8 cellular contexts compared by ENCODE assay signal in the genomic region with DNA sequence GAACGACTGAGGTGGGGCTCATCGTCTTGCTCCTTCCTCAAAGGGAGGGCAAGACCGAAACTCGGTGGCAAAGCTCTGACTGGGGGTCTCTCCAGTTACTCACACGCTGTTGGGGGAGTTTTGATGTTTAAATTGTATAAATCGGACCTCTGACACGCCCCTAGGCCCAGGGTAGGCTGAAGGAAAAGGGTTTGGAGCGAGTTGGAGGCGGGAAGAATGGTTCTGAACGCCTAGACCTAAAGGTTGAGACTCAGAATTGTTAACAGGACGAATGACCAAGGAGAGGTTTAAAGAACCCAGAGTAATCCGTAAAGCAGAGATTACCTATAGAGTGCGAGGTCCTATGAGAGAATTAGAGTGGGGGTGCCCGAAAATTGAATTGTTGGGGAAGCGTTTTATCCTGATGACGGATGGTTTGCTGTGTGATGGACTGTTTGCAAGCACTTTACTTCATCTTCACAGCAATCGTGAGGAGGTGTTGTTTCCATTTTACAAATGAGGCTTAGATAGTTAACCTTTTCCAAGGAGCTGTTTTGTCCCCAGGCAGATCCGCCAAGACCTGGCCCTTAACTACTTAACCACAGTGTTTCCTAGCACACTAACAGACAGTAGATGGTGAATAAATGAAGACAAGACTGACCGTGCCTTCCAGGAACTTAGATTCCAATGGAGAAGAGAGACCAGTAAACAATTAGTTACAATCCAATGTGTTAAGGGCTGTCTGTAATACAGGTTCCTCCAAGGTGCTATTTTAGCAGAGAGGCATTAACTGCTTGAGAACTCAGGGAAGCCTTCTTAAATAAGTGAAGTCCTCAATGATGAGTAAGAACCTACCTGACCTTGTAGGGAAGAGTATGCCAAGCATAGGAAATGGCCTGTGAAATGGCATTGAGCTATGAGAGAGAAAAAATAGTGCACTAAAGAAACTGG. TPM values are rescaled to one million over a fixed set of nuclear protein-coding genes. Genes with fewer than 3 reads are reported as not detected.
DNase-seq lines count a peak whose midpoint lies in the region; ATAC-seq and TF ChIP-seq lines count a peak whose summit lies in the region.

No MANE protein-coding gene starts in this region.

- H3K4me3 ChIP-seq in GM08714 (ENCODE audit: low read length) (peak overlapping the region; percentile 90), epithelial cell of proximal tubule (ENCODE audit: low read depth, low read length) (peak overlapping the region; percentile 84), neutrophil (ENCODE audit: low read depth in 1 of 2, low read length in 1 of 2) (peak overlapping the region; percentile 68 to 92)

- no peaks in the 10 kb centered on the region for H3K9me3 ChIP-seq in neutrophil

- peak overlapping the region; percentile 88 for H3K27ac ChIP-seq in neutrophil

- peak; percentile 23 for DNase-seq in RKO (ENCODE audit: low spot score)
- peak; percentile 64 for DNase-seq in epithelial cell of proximal tubule (ENCODE audit: low read depth)
- no peak for DNase-seq in cerebellar nuclear complex (lab: John Stamatoyannopoulos, UW)
- no peak for DNase-seq in H4 (ENCODE audit: low spot score)
- no peak for DNase-seq in activated CD8-positive, alpha-beta memory T cell treated with anti-CD3 and anti-CD28 coated beads, Interleukin-2, amount 50 U/mL, for 48 hours

- H3K27me3 ChIP-seq in neutrophil, result no peaks in the 10 kb centered on the region

- H3K36me3 ChIP-seq in neutrophil, result no peaks in the 10 kb centered on the region

- H3K4me1 ChIP-seq in neutrophil (ENCODE audit: control insufficient read depth in 1 of 2, insufficient read depth in 1 of 2, low read depth in 1 of 2, low read length in 1 of 2), result peaks cover 18 to 24% of the 10 kb centered on the region in 2 experiments

- TF ChIP-seq CTCF in epithelial cell of proximal tubule (conservative IDR thresholded peaks at IDR 0.05; ENCODE audit: low read depth, low read length), result no peak
- no peak for TF ChIP-seq CTCF in neutrophil (IDR thresholded peaks at IDR 0.05)

- no peak for ATAC-seq in HG03521 (IDR thresholded peaks at IDR 0.05; ENCODE audit: unreplicated experiment)

RNA-seq across cellular contexts. Expression of gene UBE2N, which starts 0.9 kb away (rescaled TPM):
- 127 and 162 TPM in 2 replicates for total RNA-seq in epithelial cell of proximal tubule
- total RNA-seq in H4 (2014; rRNA removed; shearing (Covaris generic)), result 102 and 163 TPM in 2 replicates

RNA-seq across cellular contexts. Expression of gene MRPL42, which starts 24.6 kb away (rescaled TPM):
- total RNA-seq in epithelial cell of proximal tubule, result 79.7 and 93.2 TPM in 2 replicates
- total RNA-seq in H4 (2014; rRNA removed; shearing (Covaris generic)), result 155 and 177 TPM in 2 replicates

Comparison
In these comparisons a context has a peak if more than half of its experiments do, and no peak if none do; other contexts are left out.
1. DNase-seq: peak in RKO (single experiment) and epithelial cell of proximal tubule (single experiment); none in cerebellar nuclear complex (0 of 2), H4 (single experiment) and activated CD8-positive, alpha-beta memory T cell treated with anti-CD3 and anti-CD28 coated beads, Interleukin-2, amount 50 U/mL, for 48 hours (single experiment).
2. Peak in every context shown above with its lines, with median percentiles within 50 percentile points of each other: H3K4me3 ChIP-seq.